Comparison of ENCODE assay signal across 8 cellular contexts in genomic region chr16:87203060-87203656, GRCh38.
A peak's percentile ranks its signal among the peaks of the same experiment; 100 is the strongest.
DNase-seq lines count a peak whose midpoint lies in the region; ATAC-seq and TF ChIP-seq lines count a peak whose summit lies in the region.

No MANE protein-coding gene starts in this region.

- TF ChIP-seq RAD21 in Ishikawa (IDR thresholded peaks at IDR 0.05; ENCODE audit: low read depth): peak; percentile 72

- in situ Hi-C loops in T47D (cut with HindIII; ENCODE audit: low pct_unique_long_range_greater_than_20kb, low sequenced_read_pairs): no loop called here

- no peak for ATAC-seq in HG02981 (IDR thresholded peaks at IDR 0.05; ENCODE audit: unreplicated experiment)
- no peak for ATAC-seq in GM19351 (IDR thresholded peaks at IDR 0.05; ENCODE audit: unreplicated experiment)

- no peak for TF ChIP-seq EP300 in Ishikawa (IDR thresholded peaks at IDR 0.05; ENCODE audit: borderline replicate concordance)

- DNase-seq in Daoy (ENCODE audit: low read depth): peak; percentile 82
- DNase-seq in SKM-1 treated with dmso at 0.1 percent for 144 hours (lab: John Stamatoyannopoulos, UW; ENCODE audit: unreplicated experiment): peak; percentile 57
- peak; percentile 79 to 83 for DNase-seq in T47D (ENCODE audit: low read depth in 1 of 2, low spot score in 1 of 2)
- DNase-seq in kidney tubule cell (ENCODE audit: low spot score): peak; percentile 69
- DNase-seq in stimulated activated CD8-positive, alpha-beta memory T cell treated with anti-CD3 and anti-CD28 coated beads, Interleukin-12 subunit alpha, Interleukin-12 subunit beta, amount 100 ng/mL, for 1 hour (ENCODE audit: low read depth): peak; percentile 7

TF ChIP-seq in Ishikawa, 13 proteins besides CTCF, POLR2A, EP300 and RAD21:
- TF ChIP-seq CEBPB (IDR thresholded peaks at IDR 0.05) (no peak), NFIC (IDR thresholded peaks at IDR 0.05) (no peak), FOXM1 (IDR thresholded peaks at IDR 0.05; ENCODE audit: borderline replicate concordance, low read depth) (no peak), CREB1 (IDR thresholded peaks at IDR 0.05; ENCODE audit: low read depth) (no peak)

Comparison
In these comparisons a context has a peak if more than half of its experiments do, and no peak if none do; other contexts are left out.
1. DNase-seq: peak in every context shown above with its lines; median percentile 82 in Daoy; 81 in T47D; 69 in kidney tubule cell; 57 in SKM-1 treated with dmso at 0.1 percent for 144 hours; 7 in stimulated activated CD8-positive, alpha-beta memory T cell treated with anti-CD3 and anti-CD28 coated beads, Interleukin-12 subunit alpha, Interleukin-12 subunit beta, amount 100 ng/mL, for 1 hour.